Comparison of ENCODE assay signal across 14 cellular contexts in genomic region chr11:28535677-28536076, GRCh38.
DNase-seq lines count a peak whose midpoint lies in the region; ATAC-seq and TF ChIP-seq lines count a peak whose summit lies in the region.
"Had no signal": no experiment of that assay in that cellular context is flagged by ENCODE, and none has a peak within 500 bp of the region (broad histone marks: within the 10 kb centered on the region; RNA-seq: fewer than 3 reads in every experiment).

No MANE protein-coding gene starts in this region.

- no peaks in the 10 kb centered on the region for H3K79me1 ChIP-seq in IMR-90 (ENCODE audit: low read depth in 1 of 2, low read length in 2 of 2)

- no peak for TF ChIP-seq CTCF in IMR-90 (conservative IDR thresholded peaks at IDR 0.05; ENCODE audit: low read depth, low read length)
- TF ChIP-seq CTCF in mammary epithelial cell (conservative IDR thresholded peaks at IDR 0.05 in 1 of 2, IDR thresholded peaks at IDR 0.05 in 1 of 2; ENCODE audit: extremely low read depth in 1 of 2, insufficient read depth in 1 of 2, low read depth in 1 of 2, low read length in 2 of 2): no peak
- no peak for TF ChIP-seq CTCF in foreskin keratinocyte (conservative IDR thresholded peaks at IDR 0.05)
- TF ChIP-seq CTCF in right lobe of liver (IDR thresholded peaks at IDR 0.05): no peak

- peak; percentile 25 for DNase-seq in ELR (ENCODE audit: low read depth)
- no peak for DNase-seq in IMR-90
- DNase-seq in mammary epithelial cell: peak; percentile 75
- DNase-seq in foreskin keratinocyte: peak; percentile 32 to 80
- DNase-seq in activated CD4-positive, alpha-beta T cell treated with anti-CD3 and anti-CD28 coated beads for 4 hours: no peak
- DNase-seq in right lobe of liver: no peak
- DNase-seq: ACHN; CD4-positive, CD25-positive, alpha-beta regulatory T cell; DMS79; HFFc6; KBM-7 had no signal

- H3K4me2 ChIP-seq in IMR-90 (ENCODE audit: low read depth, low read length) (no peak overlapping the region), mammary epithelial cell (ENCODE audit: insufficient read depth, low read depth, low read length) (no peak overlapping the region)
- H3K4me2 ChIP-seq: BLaER1 treated with 17β-estradiol and CSF1 and Interleukin-3, amounts not matched to agents 10 nM and 100 nM had no signal

- no peaks in the 10 kb centered on the region for H3K9me1 ChIP-seq in IMR-90 (ENCODE audit: insufficient read depth, low read length)

- H3K36me3 ChIP-seq in IMR-90 (ENCODE audit: control insufficient read depth, insufficient read depth, low read length): no peaks in the 10 kb centered on the region
- H3K36me3 ChIP-seq in mammary epithelial cell (ENCODE audit: insufficient read depth, low read length): no peaks in the 10 kb centered on the region
- H3K36me3 ChIP-seq in right lobe of liver: no peaks in the 10 kb centered on the region
- H3K36me3 ChIP-seq: BLaER1 treated with 17β-estradiol and CSF1 and Interleukin-3, amounts not matched to agents 10 nM and 100 nM; HAP-1 had no signal

- H3K4me3 ChIP-seq in IMR-90 (ENCODE audit: insufficient read depth, low read depth, low read length) (no peak overlapping the region), mammary epithelial cell (replicated peaks in 1 of 3; ENCODE audit: insufficient read depth in 1 of 3, low read depth in 2 of 3, low read length in 3 of 3) (no peak overlapping the region), right lobe of liver (no peak overlapping the region)
- H3K4me3 ChIP-seq: BLaER1 treated with 17β-estradiol and CSF1 and Interleukin-3, amounts not matched to agents 10 nM and 100 nM; HAP-1 had no signal

- POLR2A ChIA-PET in IMR-90 (lab: Charles Lee; ENCODE audit: unreplicated experiment): no interaction called here

- H4K5ac ChIP-seq in IMR-90 (ENCODE audit: low read depth, low read length): no peak overlapping the region

- TF ChIP-seq POLR2A in IMR-90 (IDR thresholded peaks at IDR 0.05; ENCODE audit: low read depth, low read length): no peak
- no peak for TF ChIP-seq POLR2A in right lobe of liver (IDR thresholded peaks at IDR 0.05)

- H4K91ac ChIP-seq in IMR-90 (ENCODE audit: insufficient read depth, low read depth, low read length): peak overlapping the region; percentile 32; the same call in 1 of the 2 replicates

- H3K9me3 ChIP-seq in IMR-90 (ENCODE audit: control insufficient read depth, insufficient read depth, low read length) (peaks cover 4% of the 10 kb centered on the region; the same call in 1 of the 2 replicates), mammary epithelial cell (replicated peaks; ENCODE audit: insufficient read depth, low read length) (no peaks in the 10 kb centered on the region), right lobe of liver (no peaks in the 10 kb centered on the region)
- H3K9me3 ChIP-seq: BLaER1 treated with 17β-estradiol and CSF1 and Interleukin-3, amounts not matched to agents 10 nM and 100 nM; HAP-1 had no signal

- no CpG with 5 or more reads among the region's 2 CpGs for WGBS in IMR-90 (ENCODE audit: extremely low coverage in 2 of 2, insufficient read length in 1 of 2), 2 experiments
- WGBS in mammary epithelial cell (ENCODE audit: low coverage, missing lambda C conversion rate): 50% methylated on average over 2 of the region's 2 CpGs
- 53% methylated on average over 2 of the region's 2 CpGs for WGBS in right lobe of liver (ENCODE audit: insufficient coverage, low coverage, low lambda C conversion rate, missing lambda C conversion rate)

- intact Hi-C loops in IMR-90 (cut with micrococcal nuclease): no loop called here
- intact Hi-C loops in mammary epithelial cell (cut with micrococcal nuclease): loop anchor here (10.0 kb wide), 1 partner anchor 479 kb away; no protein-coding TSS in a partner anchor
- intact Hi-C loops in right lobe of liver (cut with DNase I): no loop called here

- H2AK9ac ChIP-seq in IMR-90 (replicated peaks; ENCODE audit: low read depth, low read length, poor library complexity): no peak overlapping the region

- BruUV-seq in IMR-90 (replicated peaks; lab: Mats Ljungman, UMichigan): no TSS peak
- no TSS peak for BruUV-seq in mammary epithelial cell (replicated peaks; lab: Mats Ljungman, UMichigan)

- H3K18ac ChIP-seq in IMR-90 (ENCODE audit: low read depth, low read length): peak overlapping the region; percentile 6; the same call in 1 of the 2 replicates

- H2BK20ac ChIP-seq in IMR-90 (ENCODE audit: low read depth, low read length): peak overlapping the region; percentile 26

- H3K27ac ChIP-seq in IMR-90 (ENCODE audit: insufficient read depth, low read length): no peak overlapping the region
- H3K27ac ChIP-seq in mammary epithelial cell (ENCODE audit: insufficient read depth, low read depth, low read length): peak overlapping the region; percentile 60
- no peak overlapping the region for H3K27ac ChIP-seq in foreskin keratinocyte
- no peak overlapping the region for H3K27ac ChIP-seq in right lobe of liver
- H3K27ac ChIP-seq: BLaER1 treated with 17β-estradiol and CSF1 and Interleukin-3, amounts not matched to agents 10 nM and 100 nM had no signal

- dilution Hi-C loops in IMR-90 (cut with HindIII; ENCODE audit: low sequenced_read_pairs, unreplicated experiment) (no loop called here), mammary epithelial cell (cut with HindIII; ENCODE audit: low sequenced_read_pairs) (no loop called here)

- H3K9ac ChIP-seq in IMR-90 (ENCODE audit: low read depth, low read length) (no peak overlapping the region), mammary epithelial cell (ENCODE audit: insufficient read depth, low read length) (no peak overlapping the region)
- H3K9ac ChIP-seq: BLaER1 treated with 17β-estradiol and CSF1 and Interleukin-3, amounts not matched to agents 10 nM and 100 nM had no signal

- H3K56ac ChIP-seq in IMR-90 (ENCODE audit: extremely low read depth, insufficient read depth, low read length): no peak overlapping the region

- in situ Hi-C loops in IMR-90 (cut with MboI; ENCODE audit: low sequenced_read_pairs): loop anchor here (25.0 kb wide), 1 partner anchor 823 kb away; the partner anchor contains the start of gene BDNF
- in situ Hi-C loops in mammary epithelial cell (cut with MboI; ENCODE audit: low sequenced_read_pairs in 2 of 2): loop anchor here in 1 of 2 donors (25.0 kb wide), 1 partner anchor 823 kb away; the partner anchor contains the start of gene BDNF

- H4K20me1 ChIP-seq in IMR-90 (ENCODE audit: insufficient read depth, low read length): no peaks in the 10 kb centered on the region
- no peaks in the 10 kb centered on the region for H4K20me1 ChIP-seq in mammary epithelial cell (ENCODE audit: insufficient read depth, low read length)
- H4K20me1 ChIP-seq: BLaER1 treated with 17β-estradiol and CSF1 and Interleukin-3, amounts not matched to agents 10 nM and 100 nM had no signal

- no peaks in the 10 kb centered on the region for H3K79me2 ChIP-seq in mammary epithelial cell (ENCODE audit: insufficient read depth, low read length)

- no peak for TF ChIP-seq RAD21 in IMR-90 (IDR thresholded peaks at IDR 0.05; ENCODE audit: low read length)

- peak overlapping the region; percentile 29; the same call in 1 of the 3 replicates for H2BK15ac ChIP-seq in IMR-90 (ENCODE audit: low read depth, low read length)

- peaks cover 6% of the 10 kb centered on the region for H3K4me1 ChIP-seq in IMR-90 (ENCODE audit: control insufficient read depth, insufficient read depth, low read length)
- H3K4me1 ChIP-seq in mammary epithelial cell (ENCODE audit: insufficient read depth, low read length): peaks cover 10% of the 10 kb centered on the region
- H3K4me1 ChIP-seq in foreskin keratinocyte: no peaks in the 10 kb centered on the region
- no peaks in the 10 kb centered on the region for H3K4me1 ChIP-seq in right lobe of liver
- H3K4me1 ChIP-seq: BLaER1 treated with 17β-estradiol and CSF1 and Interleukin-3, amounts not matched to agents 10 nM and 100 nM; HAP-1 had no signal

- no peak overlapping the region for H2BK5ac ChIP-seq in IMR-90 (ENCODE audit: low read depth, low read length, poor library complexity, severe bottlenecking)

- no peak overlapping the region for H3K4ac ChIP-seq in IMR-90 (ENCODE audit: low read depth, low read length)

- no peak overlapping the region for H2AFZ ChIP-seq in IMR-90 (replicated peaks; ENCODE audit: low read length, poor library complexity)
- no peak overlapping the region for H2AFZ ChIP-seq in mammary epithelial cell (ENCODE audit: low read depth, low read length)

- H3K23ac ChIP-seq in IMR-90 (ENCODE audit: low read depth, low read length): no peak overlapping the region

- no peak overlapping the region for H3K14ac ChIP-seq in IMR-90 (replicated peaks; ENCODE audit: low read depth, low read length)

- CTCF ChIA-PET in IMR-90 (lab: Yijun Ruan, JAX): no interaction called here
- CTCF ChIA-PET in mammary epithelial cell (lab: Charles Lee; ENCODE audit: low non-redundant PET): no interaction called here

- H2BK120ac ChIP-seq in IMR-90 (ENCODE audit: low read depth, low read length): 0 out of 2 replicates have a peak overlapping the region, but pooled peaks have one; percentile 11

- peak overlapping the region in 1 of 2 experiments; percentile 56; a peak in 1 of 4 replicates for H4K8ac ChIP-seq in IMR-90 (ENCODE audit: low read depth in 2 of 2, low read length in 2 of 2)

- ATAC-seq in IMR-90 (ENCODE audit: low read depth): no peak
- ATAC-seq in foreskin keratinocyte: peak; percentile 95
- ATAC-seq in HG03571 (IDR thresholded peaks at IDR 0.05; ENCODE audit: unreplicated experiment): no peak
- ATAC-seq in right lobe of liver: no peak

- H3K27me3 ChIP-seq in IMR-90 (ENCODE audit: control insufficient read depth, insufficient read depth, low read length) (no peaks in the 10 kb centered on the region), mammary epithelial cell (ENCODE audit: insufficient read depth, low read length) (no peaks in the 10 kb centered on the region), foreskin keratinocyte (no peaks in the 10 kb centered on the region), right lobe of liver (no peaks in the 10 kb centered on the region)
- H3K27me3 ChIP-seq: BLaER1 treated with 17β-estradiol and CSF1 and Interleukin-3, amounts not matched to agents 10 nM and 100 nM had no signal

- peak overlapping the region; percentile 47 for H2AK5ac ChIP-seq in IMR-90 (ENCODE audit: low read depth, low read length)

TF ChIP-seq in IMR-90, 13 proteins besides CTCF, POLR2A, EP300 and RAD21 (continues in another document):
- TF ChIP-seq RFX5 (IDR thresholded peaks at IDR 0.05; ENCODE audit: low read depth, low read length) (no peak), FOS (IDR thresholded peaks at IDR 0.05; ENCODE audit: low read depth, low read length) (no peak), CHD1 (IDR thresholded peaks at IDR 0.05; ENCODE audit: low read depth, low read length) (no peak), NFE2L2 (IDR thresholded peaks at IDR 0.05; ENCODE audit: low read depth, low read length) (no peak), MAZ (IDR thresholded peaks at IDR 0.05; ENCODE audit: borderline replicate concordance, low read depth, low read length) (no peak)

Comparison
In these comparisons a context has a peak if more than half of its experiments do, and no peak if none do; other contexts are left out.
1. DNase-seq: peak in ELR (single experiment), mammary epithelial cell (single experiment) and foreskin keratinocyte (2 of 2); none in IMR-90 (single experiment), activated CD4-positive, alpha-beta T cell treated with anti-CD3 and anti-CD28 coated beads for 4 hours (0 of 2) and right lobe of liver (0 of 3).